In genomic region chr6:134090098-134090497, GRCh38 we compare ENCODE assay signal across 1 cellular context. TPM values are rescaled to one million over a fixed set of nuclear protein-coding genes. Genes with fewer than 3 reads are reported as not detected.
"Had no signal": no experiment of that assay in that cellular context is flagged by ENCODE, and none has a peak within 500 bp of the region (broad histone marks: within the 10 kb centered on the region; RNA-seq: fewer than 3 reads in every experiment).

No MANE protein-coding gene starts in this region.

RNA-seq across cellular contexts. Expression of gene SLC2A12, which starts 37.7 kb away (rescaled TPM):
- total RNA-seq: natural killer cell treated with Interleukin-12 subunit alpha and Interleukin-12 subunit beta and Interleukin-15 and Interleukin-18, amount 100 ng/mL, for 72 hours had no signal
